25 cellular contexts compared by ENCODE assay signal in genomic region chr10:112092529-112092928, GRCh38.
DNase-seq lines count a peak whose midpoint lies in the region; ATAC-seq and TF ChIP-seq lines count a peak whose summit lies in the region.
"Had no signal": no experiment of that assay in that cellular context is flagged by ENCODE, and none has a peak within 500 bp of the region (broad histone marks: within the 10 kb centered on the region; RNA-seq: fewer than 3 reads in every experiment).

No MANE protein-coding gene starts in this region.

- H3K4me3 ChIP-seq in HEK293 (ENCODE audit: low read depth, low read length): no peak overlapping the region
- no peak overlapping the region for H3K4me3 ChIP-seq in upper lobe of left lung
- H3K4me3 ChIP-seq: A549, BLaER1, MG63 had no signal

- CTCF ChIA-PET in HEK293 (lab: Yijun Ruan, JAX): interaction anchor here (0.5 kb wide), 1 partner anchor 589 kb away, joined by 6 read pairs; no protein-coding TSS in a partner anchor

- TF ChIP-seq POLR2A in upper lobe of left lung (IDR thresholded peaks at IDR 0.05): no peak

- H3K4me1 ChIP-seq in HEK293 (ENCODE audit: control insufficient read depth, insufficient read depth, low read length) (no peaks in the 10 kb centered on the region), upper lobe of left lung (no peaks in the 10 kb centered on the region)
- H3K4me1 ChIP-seq: A549, BLaER1, Caco-2 had no signal

- no peak for TF ChIP-seq EP300 in upper lobe of left lung (IDR thresholded peaks at IDR 0.05)

- TF ChIP-seq CTCF in AG09319 (IDR thresholded peaks at IDR 0.05; ENCODE audit: low read depth, low read length) (no peak), HEK293 (tag by site-specific recombination; IDR thresholded peaks at IDR 0.05) (no peak), upper lobe of left lung (IDR thresholded peaks at IDR 0.05) (no peak)

- H3K27me3 ChIP-seq in upper lobe of left lung: no peaks in the 10 kb centered on the region
- H3K27me3 ChIP-seq: BLaER1, MG63 had no signal

- ATAC-seq in upper lobe of left lung (ENCODE audit: low FRiP score in 2 of 2) (no peak), GM18517 (IDR thresholded peaks at IDR 0.05; ENCODE audit: unreplicated experiment) (no peak), GM21367 (IDR thresholded peaks at IDR 0.05; ENCODE audit: unreplicated experiment) (no peak)
- ATAC-seq: A549 had no signal

- DNase-seq in AG09319 (ENCODE audit: extremely low read depth, low read depth) (peak; percentile 4), amniotic epithelial cell (ENCODE audit: low read depth) (peak; percentile 0), renal cortical epithelial cell (ENCODE audit: low read depth) (peak; percentile 6), upper lobe of left lung (no peak), NCI-H446 (lab: John Stamatoyannopoulos, UW) (no peak)
- DNase-seq: Caco-2; CD4-positive, alpha-beta T cell; DMS 273 treated with DMSO at 0.1 percent for 48 hours; GDM1; H9; Karpas-422; MG63; NCI-H1048; NCI-H1417 treated with DMSO at 0.1 percent for 48 hours; NCI-H1930; NCI-H226; NCI-H526; OCI-M1; Right ventricle myocardium superior; T-helper 2 cell had no signal

- H3K27ac ChIP-seq in HEK293 (ENCODE audit: extremely low read depth, low read depth, low read length) (no peak overlapping the region), upper lobe of left lung (no peak overlapping the region)
- H3K27ac ChIP-seq: A549, BLaER1 had no signal

- 85% methylated on average over 1 of the region's 1 CpG for WGBS in upper lobe of left lung, 2 donors

- no peaks in the 10 kb centered on the region for H3K9me3 ChIP-seq in HEK293 (ENCODE audit: control insufficient read depth, insufficient read depth, low read depth, low read length)
- H3K9me3 ChIP-seq in upper lobe of left lung: no peaks in the 10 kb centered on the region
- H3K9me3 ChIP-seq: A549, BLaER1, Caco-2, MG63 had no signal

- POLR2A ChIA-PET in HEK293 (lab: Yijun Ruan, JAX): no interaction called here

- H3K36me3 ChIP-seq in HEK293 (ENCODE audit: control insufficient read depth in 2 of 2, insufficient read depth in 1 of 2, low read length in 2 of 2) (no peaks in the 10 kb centered on the region), upper lobe of left lung (no peaks in the 10 kb centered on the region)
- H3K36me3 ChIP-seq: BLaER1, MG63 had no signal

TF ChIP-seq in HEK293, 187 proteins besides CTCF, POLR2A, EP300 and RAD21:
- TF ChIP-seq, protein P1, sequence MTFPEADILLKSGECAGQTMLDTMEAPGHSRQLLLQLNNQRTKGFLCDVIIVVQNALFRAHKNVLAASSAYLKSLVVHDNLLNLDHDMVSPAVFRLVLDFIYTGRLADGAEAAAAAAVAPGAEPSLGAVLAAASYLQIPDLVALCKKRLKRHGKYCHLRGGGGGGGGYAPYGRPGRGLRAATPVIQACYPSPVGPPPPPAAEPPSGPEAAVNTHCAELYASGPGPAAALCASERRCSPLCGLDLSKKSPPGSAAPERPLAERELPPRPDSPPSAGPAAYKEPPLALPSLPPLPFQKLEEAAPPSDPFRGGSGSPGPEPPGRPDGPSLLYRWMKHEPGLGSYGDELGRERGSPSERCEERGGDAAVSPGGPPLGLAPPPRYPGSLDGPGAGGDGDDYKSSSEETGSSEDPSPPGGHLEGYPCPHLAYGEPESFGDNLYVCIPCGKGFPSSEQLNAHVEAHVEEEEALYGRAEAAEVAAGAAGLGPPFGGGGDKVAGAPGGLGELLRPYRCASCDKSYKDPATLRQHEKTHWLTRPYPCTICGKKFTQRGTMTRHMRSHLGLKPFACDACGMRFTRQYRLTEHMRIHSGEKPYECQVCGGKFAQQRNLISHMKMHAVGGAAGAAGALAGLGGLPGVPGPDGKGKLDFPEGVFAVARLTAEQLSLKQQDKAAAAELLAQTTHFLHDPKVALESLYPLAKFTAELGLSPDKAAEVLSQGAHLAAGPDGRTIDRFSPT (tag by site-specific recombination; IDR thresholded peaks at IDR 0.05): peak; percentile 75
- TF ChIP-seq ZNF112 (tag by site-specific recombination; IDR thresholded peaks at IDR 0.05): no peak
- peak; percentile 73; the same call in 1 of the 2 replicates for TF ChIP-seq HOXD13 (CRISPR knock-in tag; IDR thresholded peaks at IDR 0.05; ENCODE audit: borderline replicate concordance)

Comparison
In these comparisons a context has a peak if more than half of its experiments do, and no peak if none do; other contexts are left out.
1. DNase-seq: peak in AG09319 (single experiment), amniotic epithelial cell (single experiment) and renal cortical epithelial cell (single experiment); none in upper lobe of left lung (0 of 2) and NCI-H446 (0 of 2).